In genomic region chr10:101123085-101123814, GRCh38 we compare ENCODE assay signal across 9 cellular contexts. TPM values are rescaled to one million over a fixed set of nuclear protein-coding genes. Genes with fewer than 3 reads are reported as not detected.
DNase-seq lines count a peak whose midpoint lies in the region; ATAC-seq and TF ChIP-seq lines count a peak whose summit lies in the region.
"Had no signal": no experiment of that assay in that cellular context is flagged by ENCODE, and none has a peak within 500 bp of the region (broad histone marks: within the 10 kb centered on the region; RNA-seq: fewer than 3 reads in every experiment).

No MANE protein-coding gene starts in this region.

- H3K36me3 ChIP-seq in endodermal cell (ENCODE audit: control insufficient read depth, insufficient read depth, low read length), result no peaks in the 10 kb centered on the region
- H3K36me3 ChIP-seq in parathyroid adenoma (ENCODE audit: control insufficient read depth, insufficient read depth, low read length), result no peaks in the 10 kb centered on the region

- H3K4me1 ChIP-seq in endodermal cell (ENCODE audit: control insufficient read depth, insufficient read depth, low read length) (no peaks in the 10 kb centered on the region), parathyroid adenoma (peaks cover 3% of the 10 kb centered on the region)

- H3K27me3 Mint-ChIP-seq in endodermal cell (ENCODE audit: insufficient read depth), result peaks cover 99% of the 10 kb centered on the region

- no peaks in the 10 kb centered on the region for H3K36me3 Mint-ChIP-seq in endodermal cell (ENCODE audit: low read depth)

- no peaks in the 10 kb centered on the region for H3K9me3 Mint-ChIP-seq in endodermal cell

- H3K27ac ChIP-seq in endodermal cell (ENCODE audit: low read depth, low read length), result no peak overlapping the region
- no peak overlapping the region for H3K27ac ChIP-seq in parathyroid adenoma

- H3K27ac Mint-ChIP-seq in endodermal cell, result no peak overlapping the region

- H3K79me2 ChIP-seq in parathyroid adenoma, result no peaks in the 10 kb centered on the region

- H3K9ac ChIP-seq in endodermal cell (ENCODE audit: extremely low read depth, low read length, poor library complexity, severe bottlenecking) (no peak overlapping the region), parathyroid adenoma (no peak overlapping the region)

- peak overlapping the region; percentile 0 for H3K4me3 Mint-ChIP-seq in endodermal cell

- no peak for ATAC-seq in HG02642 (IDR thresholded peaks at IDR 0.05; ENCODE audit: poor library complexity, unreplicated experiment)

- peaks cover 5% of the 10 kb centered on the region for H3K4me1 Mint-ChIP-seq in endodermal cell

- peaks cover 100% of the 10 kb centered on the region for H3K27me3 ChIP-seq in endodermal cell (ENCODE audit: control insufficient read depth, insufficient read depth, low read length, poor library complexity, severe bottlenecking)
- H3K27me3 ChIP-seq in parathyroid adenoma (ENCODE audit: control insufficient read depth, insufficient read depth, low read length), result peaks cover 9% of the 10 kb centered on the region

- peak; percentile 61 for DNase-seq in DMS53 (lab: John Stamatoyannopoulos, UW)
- peak; percentile 4 for DNase-seq in NCI-H345 treated with DMSO at 0.1 percent for 48 hours (lab: John Stamatoyannopoulos, UW; ENCODE audit: unreplicated experiment)
- peak; percentile 75 for DNase-seq in endodermal cell
- DNase-seq in NCI-H774 (lab: John Stamatoyannopoulos, UW), result no peak
- DNase-seq in activated effector memory CD4-positive, alpha-beta T cell treated with anti-CD3 and anti-CD28 coated beads, Interleukin-2, amount 50 U/mL, for 16 hours, result no peak
- DNase-seq: NK-92 treated with Interleukin-12 subunit alpha and Interleukin-12 subunit beta, amount 100 ng/mL, for 24 hours had no signal

- H2AFZ ChIP-seq in parathyroid adenoma, result peak overlapping the region; percentile 51

- no peak for TF ChIP-seq CTCF in endodermal cell (conservative IDR thresholded peaks at IDR 0.05)
- no peak for TF ChIP-seq CTCF in parathyroid adenoma (IDR thresholded peaks at IDR 0.05)

- H3K9me3 ChIP-seq in endodermal cell (ENCODE audit: control insufficient read depth, low read length), result no peaks in the 10 kb centered on the region
- H3K9me3 ChIP-seq in parathyroid adenoma (ENCODE audit: control insufficient read depth, low read length), result no peaks in the 10 kb centered on the region

- 4% methylated on average over 17 to 58 of the region's 58 CpGs for WGBS in endodermal cell (ENCODE audit: insufficient coverage in 1 of 2, insufficient read length in 1 of 2), 2 experiments

- H3K4me3 ChIP-seq in endodermal cell (ENCODE audit: low read length) (no peak overlapping the region), parathyroid adenoma (ENCODE audit: low read depth, low read length) (peak overlapping the region; percentile 34)

- H3K4me2 ChIP-seq in parathyroid adenoma (ENCODE audit: low read length), result peak overlapping the region; percentile 72

RNA-seq across cellular contexts. Expression of gene TLX1, which starts 7.8 kb away (rescaled TPM):
- total RNA-seq in endodermal cell, result not detected
- 0.14 TPM for polyA plus RNA-seq in endodermal cell (2013, experiment 1 of 2)
- polyA plus RNA-seq in endodermal cell (2013, experiment 2 of 2), result 0.12 TPM
- total RNA-seq: HT1080 had no signal

Comparison
In these comparisons a context has a peak if more than half of its experiments do, and no peak if none do; other contexts are left out.
1. DNase-seq: peak in DMS53 (single experiment), NCI-H345 treated with DMSO at 0.1 percent for 48 hours (single experiment) and endodermal cell (single experiment); none in NCI-H774 (single experiment) and activated effector memory CD4-positive, alpha-beta T cell treated with anti-CD3 and anti-CD28 coated beads, Interleukin-2, amount 50 U/mL, for 16 hours (single experiment).